ENCODE assay signal across 16 cellular contexts in genomic region chr1:215526846-215527151, GRCh38.
"Had no signal": no experiment of that assay in that cellular context is flagged by ENCODE, and none has a peak within 500 bp of the region (broad histone marks: within the 10 kb centered on the region; RNA-seq: fewer than 3 reads in every experiment).

No MANE protein-coding gene starts in this region.

- DNase-seq: activated CD4-positive, alpha-beta T cell treated with anti-CD3 and anti-CD28 coated beads for 36 hours; activated CD4-positive, alpha-beta T cell treated with anti-CD3 and anti-CD28 coated beads, Interleukin-2, amount 50 U/mL, for 48 hours; activated CD8-positive, alpha-beta memory T cell treated with anti-CD3 and anti-CD28 coated beads, Interleukin-2, amount 10 ng/mL, durations not matched to agents 7 days and 5 days; activated naive CD4-positive, alpha-beta T cell treated with anti-CD3 and anti-CD28 coated beads for 36 hours; body of pancreas; lower lobe of right lung; ovary; psoas muscle; T-helper 17 cell; uterus; WERI-Rb-1 had no signal

- ATAC-seq: activated CD8-positive, alpha-beta memory T cell treated with anti-CD3 and anti-CD28 coated beads, Interleukin-2, amount 10 ng/mL, durations not matched to agents 7 days and 5 days; body of pancreas; T-helper 17 cell had no signal

- H3K4me3 Mint-ChIP-seq: activated CD4-positive, alpha-beta T cell treated with anti-CD3 and anti-CD28 coated beads for 36 hours; activated CD8-positive, alpha-beta memory T cell treated with anti-CD3 and anti-CD28 coated beads, Interleukin-2, amount 10 ng/mL, durations not matched to agents 7 days and 5 days; activated naive CD4-positive, alpha-beta T cell treated with anti-CD3 and anti-CD28 coated beads for 36 hours; neural progenitor cell; stimulated activated naive CD8-positive, alpha-beta T cell treated with anti-CD3 and anti-CD28 coated beads, Interleukin-15, Interleukin-2, amounts not matched to agents 100 ng/mL and 50 ng/mL, for 24 hours; T-helper 17 cell had no signal

- H3K27ac ChIP-seq: body of pancreas, lower lobe of right lung, neural progenitor cell, ovary, psoas muscle, skin epidermis, tibial nerve, uterus, WERI-Rb-1 had no signal

- H3K4me3 ChIP-seq: body of pancreas, lower lobe of right lung, neural progenitor cell, ovary, psoas muscle, skin epidermis, tibial nerve, uterus had no signal

- H3K9me3 Mint-ChIP-seq: activated naive CD4-positive, alpha-beta T cell treated with anti-CD3 and anti-CD28 coated beads for 36 hours; activated T-helper 2 cell treated with anti-CD3 and anti-CD28 coated beads, Interferon-gamma antibody, Interleukin-2, Interleukin-4, amounts not matched to agents 10 μg/mL and 5 μg/mL and 100 μg/mL, durations not matched to agents 14 hours and 24 hours and 36 hours; neural progenitor cell; stimulated activated naive CD8-positive, alpha-beta T cell treated with anti-CD3 and anti-CD28 coated beads, Interleukin-15, Interleukin-2, amounts not matched to agents 100 ng/mL and 50 ng/mL, for 24 hours had no signal

- H3K36me3 ChIP-seq: lower lobe of right lung, neural progenitor cell, ovary, tibial nerve, uterus, WERI-Rb-1 had no signal

- H3K9ac ChIP-seq: neural progenitor cell had no signal

- H3K36me3 Mint-ChIP-seq: activated CD8-positive, alpha-beta memory T cell treated with anti-CD3 and anti-CD28 coated beads, Interleukin-2, amount 10 ng/mL, durations not matched to agents 7 days and 5 days; neural progenitor cell had no signal

- H3K27ac Mint-ChIP-seq: activated CD4-positive, alpha-beta T cell treated with anti-CD3 and anti-CD28 coated beads for 36 hours; activated CD8-positive, alpha-beta memory T cell treated with anti-CD3 and anti-CD28 coated beads, Interleukin-2, amount 10 ng/mL, durations not matched to agents 7 days and 5 days; activated naive CD4-positive, alpha-beta T cell treated with anti-CD3 and anti-CD28 coated beads for 36 hours; activated T-helper 2 cell treated with anti-CD3 and anti-CD28 coated beads, Interferon-gamma antibody, Interleukin-2, Interleukin-4, amounts not matched to agents 10 μg/mL and 5 μg/mL and 100 μg/mL, durations not matched to agents 14 hours and 24 hours and 36 hours; neural progenitor cell; stimulated activated naive CD8-positive, alpha-beta T cell treated with anti-CD3 and anti-CD28 coated beads, Interleukin-15, Interleukin-2, amounts not matched to agents 100 ng/mL and 50 ng/mL, for 24 hours; T-helper 17 cell had no signal

- H3K4me1 Mint-ChIP-seq: activated CD4-positive, alpha-beta T cell treated with anti-CD3 and anti-CD28 coated beads for 36 hours; activated CD8-positive, alpha-beta memory T cell treated with anti-CD3 and anti-CD28 coated beads, Interleukin-2, amount 10 ng/mL, durations not matched to agents 7 days and 5 days; neural progenitor cell had no signal

- H3K27me3 ChIP-seq: body of pancreas, neural progenitor cell, ovary, tibial nerve, uterus had no signal

- H3K4me1 ChIP-seq: body of pancreas, lower lobe of right lung, neural progenitor cell, psoas muscle, uterus had no signal

- H3K27me3 Mint-ChIP-seq: activated CD8-positive, alpha-beta memory T cell treated with anti-CD3 and anti-CD28 coated beads, Interleukin-2, amount 10 ng/mL, durations not matched to agents 7 days and 5 days; stimulated activated naive CD8-positive, alpha-beta T cell treated with anti-CD3 and anti-CD28 coated beads, Interleukin-15, Interleukin-2, amounts not matched to agents 100 ng/mL and 50 ng/mL, for 24 hours had no signal

- H3K9me3 ChIP-seq: body of pancreas, lower lobe of right lung, ovary, psoas muscle, tibial nerve, uterus had no signal
